Comparison of ENCODE assay signal across 1 cellular context in the genomic region with DNA sequence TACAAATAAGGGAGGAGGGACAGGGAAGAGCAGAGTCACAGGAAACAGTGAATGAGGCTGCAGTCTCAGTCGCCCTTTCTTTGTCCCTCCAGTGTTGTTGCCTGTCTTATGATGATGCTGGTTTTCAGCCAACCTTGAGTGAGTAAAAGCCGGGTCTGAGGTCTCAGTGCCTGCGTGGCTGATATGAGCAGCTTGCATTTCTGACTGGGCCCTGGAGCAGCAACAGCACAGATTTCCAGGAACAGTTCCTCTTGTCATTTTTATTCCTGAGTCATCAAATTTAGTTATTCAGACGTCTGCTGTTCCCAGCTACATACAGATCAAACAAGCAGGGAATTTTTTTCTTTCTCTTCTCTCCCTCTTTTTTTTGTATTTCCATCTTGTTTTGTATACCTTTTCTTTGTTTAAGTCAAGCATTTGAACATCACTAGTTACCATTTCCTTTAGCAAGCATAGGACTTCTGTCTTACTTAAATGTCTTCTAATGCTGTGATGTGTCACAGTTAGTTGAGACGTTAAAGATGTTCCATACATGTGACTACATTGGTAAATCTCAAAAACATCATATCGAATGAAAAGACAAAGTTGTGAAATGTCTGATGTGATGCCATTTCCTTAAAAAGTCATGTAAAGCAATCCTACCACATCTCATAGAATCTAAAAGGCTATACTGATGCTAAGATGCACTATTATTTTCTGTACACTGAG.
TF ChIP-seq lines count a peak whose summit lies in the region.

No MANE protein-coding gene starts in this region.

TF ChIP-seq in GM12878, 131 proteins besides CTCF, POLR2A, EP300 and RAD21 (continued from another document):
- TF ChIP-seq, protein P1, sequence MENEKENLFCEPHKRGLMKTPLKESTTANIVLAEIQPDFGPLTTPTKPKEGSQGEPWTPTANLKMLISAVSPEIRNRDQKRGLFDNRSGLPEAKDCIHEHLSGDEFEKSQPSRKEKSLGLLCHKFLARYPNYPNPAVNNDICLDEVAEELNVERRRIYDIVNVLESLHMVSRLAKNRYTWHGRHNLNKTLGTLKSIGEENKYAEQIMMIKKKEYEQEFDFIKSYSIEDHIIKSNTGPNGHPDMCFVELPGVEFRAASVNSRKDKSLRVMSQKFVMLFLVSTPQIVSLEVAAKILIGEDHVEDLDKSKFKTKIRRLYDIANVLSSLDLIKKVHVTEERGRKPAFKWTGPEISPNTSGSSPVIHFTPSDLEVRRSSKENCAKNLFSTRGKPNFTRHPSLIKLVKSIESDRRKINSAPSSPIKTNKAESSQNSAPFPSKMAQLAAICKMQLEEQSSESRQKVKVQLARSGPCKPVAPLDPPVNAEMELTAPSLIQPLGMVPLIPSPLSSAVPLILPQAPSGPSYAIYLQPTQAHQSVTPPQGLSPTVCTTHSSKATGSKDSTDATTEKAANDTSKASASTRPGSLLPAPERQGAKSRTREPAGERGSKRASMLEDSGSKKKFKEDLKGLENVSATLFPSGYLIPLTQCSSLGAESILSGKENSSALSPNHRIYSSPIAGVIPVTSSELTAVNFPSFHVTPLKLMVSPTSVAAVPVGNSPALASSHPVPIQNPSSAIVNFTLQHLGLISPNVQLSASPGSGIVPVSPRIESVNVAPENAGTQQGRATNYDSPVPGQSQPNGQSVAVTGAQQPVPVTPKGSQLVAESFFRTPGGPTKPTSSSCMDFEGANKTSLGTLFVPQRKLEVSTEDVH (IDR thresholded peaks at IDR 0.05; ENCODE audit: low read depth, partially characterized antibody) = no peak
- TF ChIP-seq FOXM1 (IDR thresholded peaks at IDR 0.05; ENCODE audit: low read depth, low read length) (no peak), ZBTB33 (IDR thresholded peaks at IDR 0.05) (no peak), HDAC6 (IDR thresholded peaks at IDR 0.05; ENCODE audit: unreplicated experiment) (no peak), CREM (IDR thresholded peaks at IDR 0.05; ENCODE audit: low read depth) (no peak)
